In the genomic region with DNA sequence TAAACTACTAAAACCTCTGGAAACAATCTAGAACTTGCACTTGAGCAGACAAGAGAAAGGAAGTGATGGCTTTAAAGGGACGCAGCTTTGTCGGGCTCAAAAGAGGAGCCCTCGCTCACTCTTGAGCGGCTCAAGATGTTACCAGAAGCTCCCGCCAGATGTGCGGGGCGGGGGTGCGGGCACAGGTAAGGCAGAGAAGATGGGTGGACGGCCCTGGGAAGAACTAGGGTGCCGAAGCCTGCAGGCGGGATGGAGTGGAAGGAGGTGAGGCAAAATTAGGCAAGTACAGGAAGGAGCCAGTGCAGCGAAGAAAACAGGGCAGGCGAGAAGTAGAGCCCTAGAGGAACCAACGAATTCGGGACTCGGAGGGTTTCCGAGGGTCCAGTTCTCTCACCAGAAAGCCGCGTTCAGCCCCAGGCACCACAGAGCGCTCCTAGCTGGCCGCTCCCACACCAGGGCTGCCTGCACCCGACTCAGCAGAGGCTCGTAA, we compare ENCODE assay signal across 7 cellular contexts. TPM values are rescaled to one million over a fixed set of nuclear protein-coding genes. Genes with fewer than 3 reads are reported as not detected.
DNase-seq lines count a peak whose midpoint lies in the region; ATAC-seq, FAIRE-seq and TF ChIP-seq lines count a peak whose summit lies in the region.

No MANE protein-coding gene starts in this region.

- CTCF ChIA-PET in Panc1 (lab: Charles Lee) = no interaction called here

- peaks cover 11% of the 10 kb centered on the region for H3K4me1 ChIP-seq in Panc1 (ENCODE audit: control insufficient read depth, insufficient read depth, low read length)
- peaks cover 13% of the 10 kb centered on the region for H3K4me1 ChIP-seq in mucosa of descending colon (ENCODE audit: low read depth)

- no peak for DNase-seq in Panc1 (ENCODE audit: low read depth, low spot score)
- DNase-seq in dermis blood vessel endothelial cell = peak; percentile 35
- peak in 1 of 3 donors; percentile 57 for DNase-seq in mucosa of descending colon
- peak; percentile 9 for DNase-seq in urothelium cell line (ENCODE audit: low spot score)
- DNase-seq in D341Med (ENCODE audit: low spot score) = no peak

- peaks cover 3% of the 10 kb centered on the region for H3K36me3 ChIP-seq in Panc1 (ENCODE audit: control insufficient read depth, insufficient read depth, low read length)
- peaks cover 4% of the 10 kb centered on the region for H3K36me3 ChIP-seq in mucosa of descending colon (ENCODE audit: low read depth)

- intact Hi-C loops in Panc1 (cut with micrococcal nuclease; ENCODE audit: unreplicated experiment) = no loop called here
- intact Hi-C loops in mucosa of descending colon (cut with DNase I, micrococcal nuclease) = no loop called here

- FAIRE-seq in urothelium cell line (lab: Jason Lieb, UNC) = no peak

- H3K27me3 ChIP-seq in Panc1 (ENCODE audit: control insufficient read depth, insufficient read depth, low read length) = no peaks in the 10 kb centered on the region

- BruUV-seq in Panc1 (replicated peaks; lab: Mats Ljungman, UMichigan) = no TSS peak

- H3K4me3 ChIP-seq in Panc1 (ENCODE audit: low read depth in 2 of 2, low read length in 2 of 2) (peak overlapping the region; percentile 92 to 97), mucosa of descending colon (peak overlapping the region; percentile 68)

- no peaks in the 10 kb centered on the region for H3K9me3 ChIP-seq in Panc1 (ENCODE audit: control insufficient read depth, insufficient read depth, low read depth, low read length)
- H3K9me3 ChIP-seq in mucosa of descending colon = no peaks in the 10 kb centered on the region

- POLR2A ChIA-PET in Panc1 (lab: Charles Lee) = interaction anchor here (0.5 to 1.1 kb wide), 2 partner anchors 14 to 701 kb away, joined by 4 read pairs; no protein-coding TSS in a partner anchor

- peak; percentile 2 for ATAC-seq in GM18873 (IDR thresholded peaks at IDR 0.05; ENCODE audit: low FRiP score, unreplicated experiment)
- peak; percentile 25 for ATAC-seq in HG02763 (IDR thresholded peaks at IDR 0.05; ENCODE audit: unreplicated experiment)
- ATAC-seq in Panc1 = peak; percentile 78
- ATAC-seq in mucosa of descending colon = peak; percentile 70

- H3K27ac ChIP-seq in Panc1 (ENCODE audit: low read length) = peak overlapping the region; percentile 64

- in situ Hi-C loops in Panc1 (cut with HindIII; ENCODE audit: low pct_unique_long_range_greater_than_20kb, low sequenced_read_pairs) = no loop called here

- TF ChIP-seq CTCF in Panc1 (IDR thresholded peaks at IDR 0.05) (no peak), mucosa of descending colon (IDR thresholded peaks at IDR 0.05) (no peak)

RNA-seq across cellular contexts. Expression of a gene that starts 0.4 kb away (rescaled TPM):
- total RNA-seq in Panc1 (2021; ENCODE audit: unreplicated experiment) = 42.3 TPM
- polyA plus RNA-seq in Panc1 (2012; ENCODE audit: insufficient read length) = 20.3 TPM
- 63.8 and 72.5 TPM in 2 replicates for total RNA-seq in dermis blood vessel endothelial cell
- 10 to 100 TPM; 56.4 to 72.2 (median 67.1) TPM for total RNA-seq in mucosa of descending colon

RNA-seq across cellular contexts. Expression of a gene that starts 0.7 kb away (rescaled TPM):
- total RNA-seq in Panc1 (2021; ENCODE audit: unreplicated experiment) (99.8 TPM), dermis blood vessel endothelial cell (27.6 and 62.5 TPM in 2 replicates), mucosa of descending colon (10 to 100 TPM; 17.2 to 42.6 (median 40.9) TPM)
- polyA plus RNA-seq in Panc1 (2012; ENCODE audit: insufficient read length) = 119 TPM

RNA-seq across cellular contexts. Expression of a gene that starts 31.2 kb away (rescaled TPM):
- 19.2 TPM for total RNA-seq in Panc1 (2021; ENCODE audit: unreplicated experiment)
- polyA plus RNA-seq in Panc1 (2012; ENCODE audit: insufficient read length) = 9.5 TPM
- 4.9 and 5.5 TPM in 2 replicates for total RNA-seq in dermis blood vessel endothelial cell
- total RNA-seq in mucosa of descending colon = 1 to 10 TPM; 1.9 to 6.4 (median 3.1) TPM

RNA-seq across cellular contexts. Expression of a gene that starts 41.8 kb away (rescaled TPM):
- total RNA-seq in Panc1 (2021; ENCODE audit: unreplicated experiment) (35.8 TPM), dermis blood vessel endothelial cell (33.0 and 34.5 TPM in 2 replicates), mucosa of descending colon (100 to 1,000 TPM in 2 of 3 donors, 10 to 100 TPM in 1; 69.6 to 110 (median 103) TPM)
- 42.3 TPM for polyA plus RNA-seq in Panc1 (2012; ENCODE audit: insufficient read length)

RNA-seq across cellular contexts. Expression of a gene that starts 46.8 kb away (rescaled TPM):
- 76.7 TPM for total RNA-seq in Panc1 (2021; ENCODE audit: unreplicated experiment)
- polyA plus RNA-seq in Panc1 (2012; ENCODE audit: insufficient read length) = 71.8 TPM
- total RNA-seq in dermis blood vessel endothelial cell = 9.5 and 33.9 TPM in 2 replicates
- 10 to 100 TPM; 74.5 to 98.7 (median 87.8) TPM for total RNA-seq in mucosa of descending colon

Comparison
In these comparisons a context has a peak if more than half of its experiments do, and no peak if none do; other contexts are left out.
1. ATAC-seq: peak in every context shown above with its lines; median percentile 78 in Panc1; 70 in mucosa of descending colon; 25 in HG02763; 2 in GM18873.
2. DNase-seq: peak in dermis blood vessel endothelial cell (single experiment) and urothelium cell line (single experiment); none in Panc1 (single experiment) and D341Med (single experiment).